ENCODE assay signal across 12 cellular contexts in genomic region chr2:25311866-25312575, GRCh38. TPM values are rescaled to one million over a fixed set of nuclear protein-coding genes. Genes with fewer than 3 reads are reported as not detected.
DNase-seq lines count a peak whose midpoint lies in the region; ATAC-seq and TF ChIP-seq lines count a peak whose summit lies in the region.
"Had no signal": no experiment of that assay in that cellular context is flagged by ENCODE, and none has a peak within 500 bp of the region (broad histone marks: within the 10 kb centered on the region; RNA-seq: fewer than 3 reads in every experiment).

No MANE protein-coding gene starts in this region.

- no peak overlapping the region for H3K27ac ChIP-seq in testis

- no peak for TF ChIP-seq POLR2A in testis (IDR thresholded peaks at IDR 0.05)

- no peak for ATAC-seq in activated T-helper 17 cell treated with anti-CD3 and anti-CD28 coated beads, Interleukin-2, amount 50 U/mL, for 72 hours (replicated peaks)
- peak; percentile 65 for ATAC-seq in left lobe of liver

- H3K27me3 ChIP-seq in testis, result no peaks in the 10 kb centered on the region

- CTCF ChIA-PET in activated naive CD4-positive, alpha-beta T cell treated with anti-CD3 and anti-CD28 coated beads for 36 hours (lab: Charles Lee), result interaction anchor here (0.9 to 6.0 kb wide), 8 partner anchors 10 to 64 kb away, joined by 3 to 40 read pairs (median 4); no protein-coding TSS in a partner anchor

- 36 to 59% methylated on average over 10 to 23 of the region's 23 CpGs for WGBS in testis, 2 donors

- no peaks in the 10 kb centered on the region for H3K9me3 ChIP-seq in testis
- H3K9me3 ChIP-seq: thoracic aorta had no signal

- H3K4me1 Mint-ChIP-seq in activated naive CD4-positive, alpha-beta T cell treated with anti-CD3 and anti-CD28 coated beads for 36 hours (ENCODE audit: low read depth), result peaks cover 80% of the 10 kb centered on the region
- peaks cover 39% of the 10 kb centered on the region for H3K4me1 Mint-ChIP-seq in activated T-helper 17 cell treated with anti-CD3 and anti-CD28 coated beads, Interleukin-2, amount 50 U/mL, for 72 hours

- DNase-seq in activated naive CD4-positive, alpha-beta T cell treated with anti-CD3 and anti-CD28 coated beads for 36 hours, result no peak
- DNase-seq in activated naive CD4-positive, alpha-beta T cell (lab: John Stamatoyannopoulos, UW), result no peak
- DNase-seq in left lobe of liver (ENCODE audit: low spot score), result peak; percentile 77
- peak; percentile 74 for DNase-seq in testis
- DNase-seq in occipital lobe (lab: John Stamatoyannopoulos, UW), result no peak
- no peak for DNase-seq in NCI-H510A (lab: John Stamatoyannopoulos, UW)
- no peak for DNase-seq in COLO829 (ENCODE audit: low spot score)
- DNase-seq: activated effector memory CD4-positive, alpha-beta T cell treated with Interleukin-2 at 50 U/mL for 16 hours; stimulated activated CD4-positive, alpha-beta T cell treated with anti-CD3 and anti-CD28 coated beads, Interleukin-1b, Interleukin-23, amount 100 ng/mL, for 48 hours; T1000 had no signal

- peak overlapping the region; percentile 92 for H3K4me3 Mint-ChIP-seq in activated naive CD4-positive, alpha-beta T cell treated with anti-CD3 and anti-CD28 coated beads for 36 hours
- peak overlapping the region; percentile 85 for H3K4me3 Mint-ChIP-seq in activated T-helper 17 cell treated with anti-CD3 and anti-CD28 coated beads, Interleukin-2, amount 50 U/mL, for 72 hours

- H3K36me3 Mint-ChIP-seq in activated naive CD4-positive, alpha-beta T cell treated with anti-CD3 and anti-CD28 coated beads for 36 hours (ENCODE audit: low read depth), result peaks cover 29% of the 10 kb centered on the region
- peaks cover 69% of the 10 kb centered on the region for H3K36me3 Mint-ChIP-seq in activated T-helper 17 cell treated with anti-CD3 and anti-CD28 coated beads, Interleukin-2, amount 50 U/mL, for 72 hours (ENCODE audit: low read depth)

- peaks cover 49% of the 10 kb centered on the region for H3K4me1 ChIP-seq in testis

- intact Hi-C loops in activated naive CD4-positive, alpha-beta T cell treated with anti-CD3 and anti-CD28 coated beads for 36 hours (cut with micrococcal nuclease), result loop anchor here (10.0 kb wide), 1 partner anchor 337 kb away; the partner anchor contains the start of gene DNAJC27
- intact Hi-C loops in testis (cut with DNase I; ENCODE audit: low total_unique reads), result no loop called here

- H3K27ac Mint-ChIP-seq in activated naive CD4-positive, alpha-beta T cell treated with anti-CD3 and anti-CD28 coated beads for 36 hours, result peak overlapping the region; percentile 97
- H3K27ac Mint-ChIP-seq in activated T-helper 17 cell treated with anti-CD3 and anti-CD28 coated beads, Interleukin-2, amount 50 U/mL, for 72 hours, result no peak overlapping the region

- H3K4me3 ChIP-seq in testis, result no peak overlapping the region
- H3K4me3 ChIP-seq: thoracic aorta had no signal

- no peaks in the 10 kb centered on the region for H3K9me3 Mint-ChIP-seq in activated naive CD4-positive, alpha-beta T cell treated with anti-CD3 and anti-CD28 coated beads for 36 hours
- H3K9me3 Mint-ChIP-seq in activated T-helper 17 cell treated with anti-CD3 and anti-CD28 coated beads, Interleukin-2, amount 50 U/mL, for 72 hours, result no peaks in the 10 kb centered on the region

- H3K27me3 Mint-ChIP-seq in activated naive CD4-positive, alpha-beta T cell treated with anti-CD3 and anti-CD28 coated beads for 36 hours (ENCODE audit: low read depth), result no peaks in the 10 kb centered on the region
- no peaks in the 10 kb centered on the region for H3K27me3 Mint-ChIP-seq in activated T-helper 17 cell treated with anti-CD3 and anti-CD28 coated beads, Interleukin-2, amount 50 U/mL, for 72 hours

- no peaks in the 10 kb centered on the region for H3K36me3 ChIP-seq in testis (ENCODE audit: low read depth, missing control alignments)

- TF ChIP-seq CTCF in testis (IDR thresholded peaks at IDR 0.05), result no peak

RNA-seq across cellular contexts. Expression of gene DNMT3A, which starts 29.7 kb away (rescaled TPM):
- total RNA-seq in activated naive CD4-positive, alpha-beta T cell treated with anti-CD3 and anti-CD28 coated beads for 36 hours, result 10 to 100 TPM; 53.0 to 53.5 TPM
- total RNA-seq in activated T-helper 17 cell treated with anti-CD3 and anti-CD28 coated beads, Interleukin-2, amount 50 U/mL, for 72 hours, result 10 to 100 TPM; 55.2 to 64.6 TPM
- 8.3 TPM for total RNA-seq in left lobe of liver
- 10 to 100 TPM; 36.3 TPM for total RNA-seq in testis
- 15.5 TPM for polyA plus RNA-seq in testis (ENCODE audit: insufficient read depth, low read depth, low replicate concordance)
- total RNA-seq in occipital lobe, result 53.3 TPM

Comparison
In these comparisons a context has a peak if more than half of its experiments do, and no peak if none do; other contexts are left out.
1. DNase-seq: peak in left lobe of liver (single experiment) and testis (single experiment); none in activated naive CD4-positive, alpha-beta T cell treated with anti-CD3 and anti-CD28 coated beads for 36 hours (single experiment), activated naive CD4-positive, alpha-beta T cell (0 of 4), occipital lobe (single experiment), NCI-H510A (single experiment) and COLO829 (single experiment).